In genomic region chr4:6716018-6716911, GRCh38 we compare ENCODE assay signal across 1 cellular context.
TF ChIP-seq lines count a peak whose summit lies in the region.

A gene with protein sequence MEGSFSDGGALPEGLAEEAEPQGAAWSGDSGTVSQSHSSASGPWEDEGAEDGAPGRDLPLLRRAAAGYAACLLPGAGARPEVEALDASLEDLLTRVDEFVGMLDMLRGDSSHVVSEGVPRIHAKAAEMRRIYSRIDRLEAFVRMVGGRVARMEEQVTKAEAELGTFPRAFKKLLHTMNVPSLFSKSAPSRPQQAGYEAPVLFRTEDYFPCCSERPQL (plus strand): TSS chr4:6716174. CDS start chr4:6716210, 36 bp downstream.

TF ChIP-seq in GM12878, 131 proteins besides CTCF, POLR2A, EP300 and RAD21 (continued from another document and continues in another):
- TF ChIP-seq, protein P1, sequence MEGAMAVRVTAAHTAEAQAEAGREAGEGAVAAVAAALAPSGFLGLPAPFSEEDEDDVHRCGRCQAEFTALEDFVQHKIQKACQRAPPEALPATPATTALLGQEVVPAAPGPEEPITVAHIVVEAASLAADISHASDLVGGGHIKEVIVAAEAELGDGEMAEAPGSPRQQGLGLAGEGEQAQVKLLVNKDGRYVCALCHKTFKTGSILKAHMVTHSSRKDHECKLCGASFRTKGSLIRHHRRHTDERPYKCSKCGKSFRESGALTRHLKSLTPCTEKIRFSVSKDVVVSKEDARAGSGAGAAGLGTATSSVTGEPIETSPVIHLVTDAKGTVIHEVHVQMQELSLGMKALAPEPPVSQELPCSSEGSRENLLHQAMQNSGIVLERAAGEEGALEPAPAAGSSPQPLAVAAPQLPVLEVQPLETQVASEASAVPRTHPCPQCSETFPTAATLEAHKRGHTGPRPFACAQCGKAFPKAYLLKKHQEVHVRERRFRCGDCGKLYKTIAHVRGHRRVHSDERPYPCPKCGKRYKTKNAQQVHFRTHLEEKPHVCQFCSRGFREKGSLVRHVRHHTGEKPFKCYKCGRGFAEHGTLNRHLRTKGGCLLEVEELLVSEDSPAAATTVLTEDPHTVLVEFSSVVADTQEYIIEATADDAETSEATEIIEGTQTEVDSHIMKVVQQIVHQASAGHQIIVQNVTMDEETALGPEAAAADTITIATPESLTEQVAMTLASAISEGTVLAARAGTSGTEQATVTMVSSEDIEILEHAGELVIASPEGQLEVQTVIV (IDR thresholded peaks at IDR 0.05; ENCODE audit: borderline replicate concordance, partially characterized antibody) = peak; percentile 94
- peak; percentile 99 for TF ChIP-seq LARP7 (IDR thresholded peaks at IDR 0.05)
- TF ChIP-seq SMAD1 (IDR thresholded peaks at IDR 0.05; ENCODE audit: low read depth, partially characterized antibody) = no peak
- TF ChIP-seq HDGF (IDR thresholded peaks at IDR 0.05) = no peak; the same call in 1 of the 2 replicates
- TF ChIP-seq NFYA (IDR thresholded peaks at IDR 0.05; ENCODE audit: borderline replicate concordance, low read depth, low read length) = no peak
- TF ChIP-seq SRF (IDR thresholded peaks at IDR 0.05; ENCODE audit: low read depth in 2 of 2, low read length in 2 of 2) = no peak
- TF ChIP-seq SIN3A (IDR thresholded peaks at IDR 0.05; ENCODE audit: low read depth, low read length) = no peak
- TF ChIP-seq NR2C1 (IDR thresholded peaks at IDR 0.05) = 0 out of 2 replicates have a peak, but pooled peaks have one; percentile 35
- TF ChIP-seq, protein P2, sequence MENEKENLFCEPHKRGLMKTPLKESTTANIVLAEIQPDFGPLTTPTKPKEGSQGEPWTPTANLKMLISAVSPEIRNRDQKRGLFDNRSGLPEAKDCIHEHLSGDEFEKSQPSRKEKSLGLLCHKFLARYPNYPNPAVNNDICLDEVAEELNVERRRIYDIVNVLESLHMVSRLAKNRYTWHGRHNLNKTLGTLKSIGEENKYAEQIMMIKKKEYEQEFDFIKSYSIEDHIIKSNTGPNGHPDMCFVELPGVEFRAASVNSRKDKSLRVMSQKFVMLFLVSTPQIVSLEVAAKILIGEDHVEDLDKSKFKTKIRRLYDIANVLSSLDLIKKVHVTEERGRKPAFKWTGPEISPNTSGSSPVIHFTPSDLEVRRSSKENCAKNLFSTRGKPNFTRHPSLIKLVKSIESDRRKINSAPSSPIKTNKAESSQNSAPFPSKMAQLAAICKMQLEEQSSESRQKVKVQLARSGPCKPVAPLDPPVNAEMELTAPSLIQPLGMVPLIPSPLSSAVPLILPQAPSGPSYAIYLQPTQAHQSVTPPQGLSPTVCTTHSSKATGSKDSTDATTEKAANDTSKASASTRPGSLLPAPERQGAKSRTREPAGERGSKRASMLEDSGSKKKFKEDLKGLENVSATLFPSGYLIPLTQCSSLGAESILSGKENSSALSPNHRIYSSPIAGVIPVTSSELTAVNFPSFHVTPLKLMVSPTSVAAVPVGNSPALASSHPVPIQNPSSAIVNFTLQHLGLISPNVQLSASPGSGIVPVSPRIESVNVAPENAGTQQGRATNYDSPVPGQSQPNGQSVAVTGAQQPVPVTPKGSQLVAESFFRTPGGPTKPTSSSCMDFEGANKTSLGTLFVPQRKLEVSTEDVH (IDR thresholded peaks at IDR 0.05; ENCODE audit: low read depth, partially characterized antibody) = no peak
- no peak for TF ChIP-seq ZBTB33 (IDR thresholded peaks at IDR 0.05)
- TF ChIP-seq CBX3 (IDR thresholded peaks at IDR 0.05; ENCODE audit: borderline replicate concordance, low read depth) = no peak
- no peak for TF ChIP-seq ZBED1 (IDR thresholded peaks at IDR 0.05; ENCODE audit: borderline replicate concordance)
- peak; percentile 68; the same call in 1 of the 2 replicates for TF ChIP-seq MAX (IDR thresholded peaks at IDR 0.05; ENCODE audit: low read depth, low read length)
- TF ChIP-seq YY1 (IDR thresholded peaks at IDR 0.05; ENCODE audit: low read depth, low read length) = peak; percentile 68
- TF ChIP-seq, protein P3, sequence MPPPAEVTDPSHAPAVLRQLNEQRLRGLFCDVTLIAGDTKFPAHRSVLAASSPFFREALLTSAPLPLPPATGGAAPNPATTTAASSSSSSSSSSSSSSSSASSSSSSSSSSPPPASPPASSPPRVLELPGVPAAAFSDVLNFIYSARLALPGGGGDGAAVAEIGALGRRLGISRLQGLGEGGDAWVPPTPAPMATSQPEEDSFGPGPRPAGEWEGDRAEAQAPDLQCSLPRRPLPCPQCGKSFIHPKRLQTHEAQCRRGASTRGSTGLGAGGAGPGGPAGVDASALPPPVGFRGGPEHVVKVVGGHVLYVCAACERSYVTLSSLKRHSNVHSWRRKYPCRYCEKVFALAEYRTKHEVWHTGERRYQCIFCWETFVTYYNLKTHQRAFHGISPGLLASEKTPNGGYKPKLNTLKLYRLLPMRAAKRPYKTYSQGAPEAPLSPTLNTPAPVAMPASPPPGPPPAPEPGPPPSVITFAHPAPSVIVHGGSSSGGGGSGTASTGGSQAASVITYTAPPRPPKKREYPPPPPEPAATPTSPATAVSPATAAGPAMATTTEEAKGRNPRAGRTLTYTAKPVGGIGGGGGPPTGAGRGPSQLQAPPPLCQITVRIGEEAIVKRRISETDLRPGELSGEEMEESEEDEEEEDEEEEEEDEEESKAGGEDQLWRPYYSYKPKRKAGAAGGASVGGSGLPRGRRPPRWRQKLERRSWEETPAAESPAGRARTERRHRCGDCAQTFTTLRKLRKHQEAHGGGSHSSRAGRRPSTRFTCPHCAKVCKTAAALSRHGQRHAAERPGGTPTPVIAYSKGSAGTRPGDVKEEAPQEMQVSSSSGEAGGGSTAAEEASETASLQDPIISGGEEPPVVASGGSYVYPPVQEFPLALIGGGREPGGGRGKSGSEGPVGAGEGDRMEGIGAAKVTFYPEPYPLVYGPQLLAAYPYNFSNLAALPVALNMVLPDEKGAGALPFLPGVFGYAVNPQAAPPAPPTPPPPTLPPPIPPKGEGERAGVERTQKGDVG (CRISPR knock-in tag; IDR thresholded peaks at IDR 0.05) = no peak
- no peak for TF ChIP-seq MEF2B (IDR thresholded peaks at IDR 0.05; ENCODE audit: partially characterized antibody, poor library complexity, severe bottlenecking)
- no peak for TF ChIP-seq SP1 (IDR thresholded peaks at IDR 0.05; ENCODE audit: low read depth, low read length)
- TF ChIP-seq, protein P4, sequence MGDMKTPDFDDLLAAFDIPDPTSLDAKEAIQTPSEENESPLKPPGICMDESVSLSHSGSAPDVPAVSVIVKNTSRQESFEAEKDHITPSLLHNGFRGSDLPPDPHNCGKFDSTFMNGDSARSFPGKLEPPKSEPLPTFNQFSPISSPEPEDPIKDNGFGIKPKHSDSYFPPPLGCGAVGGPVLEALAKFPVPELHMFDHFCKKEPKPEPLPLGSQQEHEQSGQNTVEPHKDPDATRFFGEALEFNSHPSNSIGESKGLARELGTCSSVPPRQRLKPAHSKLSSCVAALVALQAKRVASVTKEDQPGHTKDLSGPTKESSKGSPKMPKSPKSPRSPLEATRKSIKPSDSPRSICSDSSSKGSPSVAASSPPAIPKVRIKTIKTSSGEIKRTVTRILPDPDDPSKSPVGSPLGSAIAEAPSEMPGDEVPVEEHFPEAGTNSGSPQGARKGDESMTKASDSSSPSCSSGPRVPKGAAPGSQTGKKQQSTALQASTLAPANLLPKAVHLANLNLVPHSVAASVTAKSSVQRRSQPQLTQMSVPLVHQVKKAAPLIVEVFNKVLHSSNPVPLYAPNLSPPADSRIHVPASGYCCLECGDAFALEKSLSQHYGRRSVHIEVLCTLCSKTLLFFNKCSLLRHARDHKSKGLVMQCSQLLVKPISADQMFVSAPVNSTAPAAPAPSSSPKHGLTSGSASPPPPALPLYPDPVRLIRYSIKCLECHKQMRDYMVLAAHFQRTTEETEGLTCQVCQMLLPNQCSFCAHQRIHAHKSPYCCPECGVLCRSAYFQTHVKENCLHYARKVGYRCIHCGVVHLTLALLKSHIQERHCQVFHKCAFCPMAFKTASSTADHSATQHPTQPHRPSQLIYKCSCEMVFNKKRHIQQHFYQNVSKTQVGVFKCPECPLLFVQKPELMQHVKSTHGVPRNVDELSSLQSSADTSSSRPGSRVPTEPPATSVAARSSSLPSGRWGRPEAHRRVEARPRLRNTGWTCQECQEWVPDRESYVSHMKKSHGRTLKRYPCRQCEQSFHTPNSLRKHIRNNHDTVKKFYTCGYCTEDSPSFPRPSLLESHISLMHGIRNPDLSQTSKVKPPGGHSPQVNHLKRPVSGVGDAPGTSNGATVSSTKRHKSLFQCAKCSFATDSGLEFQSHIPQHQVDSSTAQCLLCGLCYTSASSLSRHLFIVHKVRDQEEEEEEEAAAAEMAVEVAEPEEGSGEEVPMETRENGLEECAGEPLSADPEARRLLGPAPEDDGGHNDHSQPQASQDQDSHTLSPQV (IDR thresholded peaks at IDR 0.05) = no peak
- 0 out of 2 replicates have a peak, but pooled peaks have one; percentile 7 for TF ChIP-seq RUNX3 (IDR thresholded peaks at IDR 0.05; ENCODE audit: low read length)
- TF ChIP-seq IRF4 (IDR thresholded peaks at IDR 0.05; ENCODE audit: low read depth, low read length) = no peak
- TF ChIP-seq ZNF274 (IDR thresholded peaks at IDR 0.05; ENCODE audit: insufficient read depth, insufficient read length) = no peak
- TF ChIP-seq KAT2A (conservative IDR thresholded peaks at IDR 0.05; ENCODE audit: control insufficient read depth, low read depth, low read length) = no peak
- TF ChIP-seq FOS (IDR thresholded peaks at IDR 0.05; ENCODE audit: borderline replicate concordance, extremely low read depth, insufficient read length) = no peak
- TF ChIP-seq GATAD2B (conservative IDR thresholded peaks at IDR 0.05; ENCODE audit: low read depth) = peak; percentile 99
- no peak; the same call in 1 of the 2 replicates for TF ChIP-seq CHD2 (IDR thresholded peaks at IDR 0.05; ENCODE audit: borderline replicate concordance, low read depth, low read length)
- TF ChIP-seq YBX1 (IDR thresholded peaks at IDR 0.05) = no peak
- no peak for TF ChIP-seq PAX8 (IDR thresholded peaks at IDR 0.05)
- TF ChIP-seq POLR2AphosphoS2 (IDR thresholded peaks at IDR 0.05; ENCODE audit: low read depth, low read length) = peak; percentile 87
- peak; percentile 40 for TF ChIP-seq MYC (IDR thresholded peaks at IDR 0.05; ENCODE audit: insufficient read depth, insufficient read length, insufficient replicate concordance, low read length, severe bottlenecking)
- no peak for TF ChIP-seq SUPT20H (IDR thresholded peaks at IDR 0.05; ENCODE audit: borderline replicate concordance, control insufficient read depth, low read depth, low read length)
- no peak for TF ChIP-seq IKZF2 (IDR thresholded peaks at IDR 0.05)
- no peak for TF ChIP-seq CBFB (IDR thresholded peaks at IDR 0.05; ENCODE audit: low read depth)
- TF ChIP-seq NBN (IDR thresholded peaks at IDR 0.05) = no peak
- TF ChIP-seq PAX5 (IDR thresholded peaks at IDR 0.05; ENCODE audit: borderline replicate concordance, low read depth, low read length) = peak; percentile 36; the same call in 1 of the 2 replicates
- no peak for TF ChIP-seq TCF7 (IDR thresholded peaks at IDR 0.05; ENCODE audit: borderline replicate concordance)
- no peak for TF ChIP-seq SKIL (IDR thresholded peaks at IDR 0.05; ENCODE audit: low read depth, poor library complexity, severe bottlenecking)
- no peak for TF ChIP-seq SUZ12 (IDR thresholded peaks at IDR 0.05; ENCODE audit: unreplicated experiment)
- no peak; the same call in 1 of the 2 replicates for TF ChIP-seq ZNF207 (IDR thresholded peaks at IDR 0.05; ENCODE audit: borderline replicate concordance)
